ENCODE assay signal across 9 cellular contexts in genomic region chr1:210293191-210293607, GRCh38. TPM values are rescaled to one million over a fixed set of nuclear protein-coding genes. Genes with fewer than 3 reads are reported as not detected.
DNase-seq lines count a peak whose midpoint lies in the region; ATAC-seq and TF ChIP-seq lines count a peak whose summit lies in the region.
"Had no signal": no experiment of that assay in that cellular context is flagged by ENCODE, and none has a peak within 500 bp of the region (broad histone marks: within the 10 kb centered on the region; RNA-seq: fewer than 3 reads in every experiment).

No MANE protein-coding gene starts in this region.

- H3K4me3 ChIP-seq in CD4-positive, alpha-beta memory T cell (ENCODE audit: low read length in 2 of 2): no peak overlapping the region
- peak overlapping the region in 10 of 12 donors; percentile 35 to 60 (median 54) for H3K4me3 ChIP-seq in heart left ventricle

- H3K9me3 Mint-ChIP-seq in CD4-positive, alpha-beta memory T cell: no peaks in the 10 kb centered on the region

- TF ChIP-seq POLR2A in heart left ventricle (IDR thresholded peaks at IDR 0.05): no peak

- H3K4me1 Mint-ChIP-seq in CD4-positive, alpha-beta memory T cell: peaks cover 0 to 9% (median 4%) of the 10 kb centered on the region in 4 donors
- H3K4me1 Mint-ChIP-seq in T-helper 17 cell: peaks cover 3% of the 10 kb centered on the region

- peaks cover 34 to 49% of the 10 kb centered on the region in 2 donors for H3K27me3 Mint-ChIP-seq in CD4-positive, alpha-beta memory T cell
- peaks cover 65% of the 10 kb centered on the region for H3K27me3 Mint-ChIP-seq in T-helper 17 cell

- H3K27ac ChIP-seq in CD4-positive, alpha-beta memory T cell (ENCODE audit: low read depth, low read length): no peak overlapping the region
- H3K27ac ChIP-seq in heart left ventricle: peak overlapping the region in 11 of 12 donors; percentile 49 to 90 (median 76)

- H3K27me3 ChIP-seq in CD4-positive, alpha-beta memory T cell (ENCODE audit: insufficient read depth, low read length): peaks cover 19% of the 10 kb centered on the region
- H3K27me3 ChIP-seq in heart left ventricle: peaks cover 0 to 33% (median 0%) of the 10 kb centered on the region in 9 donors

- 28 to 67% (median 49%) methylated on average over 5 to 7 of the region's 7 CpGs for whole genome bisulfite sequencing in heart left ventricle, 4 donors

- H3K9me3 ChIP-seq in CD4-positive, alpha-beta memory T cell (ENCODE audit: control insufficient read depth in 1 of 2, low read length in 2 of 2): no peaks in the 10 kb centered on the region
- H3K9me3 ChIP-seq in T-helper 17 cell (ENCODE audit: control insufficient read depth, low read length, poor library complexity, severe bottlenecking) (peaks cover 2% of the 10 kb centered on the region), heart left ventricle (no peaks in the 10 kb centered on the region)

- peak overlapping the region in 5 of 8 donors; percentile 35 to 72 (median 61) for H3K4me3 Mint-ChIP-seq in CD4-positive, alpha-beta memory T cell
- H3K4me3 Mint-ChIP-seq in T-helper 17 cell: peak overlapping the region; percentile 73

- H3K4me1 ChIP-seq in CD4-positive, alpha-beta memory T cell (ENCODE audit: insufficient read depth, low read length): peaks cover 4% of the 10 kb centered on the region
- H3K4me1 ChIP-seq in heart left ventricle: peaks cover 0 to 47% (median 18%) of the 10 kb centered on the region in 12 donors

- ATAC-seq in T-helper 17 cell: no peak
- ATAC-seq in heart left ventricle: peak; percentile 51 to 84 (median 74)
- ATAC-seq in GM18868 (IDR thresholded peaks at IDR 0.05; ENCODE audit: unreplicated experiment): no peak
- no peak for ATAC-seq in HG03097 (IDR thresholded peaks at IDR 0.05; ENCODE audit: low FRiP score, unreplicated experiment)

- TF ChIP-seq CTCF in heart left ventricle (IDR thresholded peaks at IDR 0.05): no peak

- POLR2A ChIA-PET in CD4-positive, alpha-beta memory T cell (lab: Charles Lee; ENCODE audit: partially characterized antibody): no interaction called here

- no peak overlapping the region for H3K27ac Mint-ChIP-seq in CD4-positive, alpha-beta memory T cell
- H3K27ac Mint-ChIP-seq in T-helper 17 cell: no peak overlapping the region

- no peaks in the 10 kb centered on the region for H3K36me3 Mint-ChIP-seq in CD4-positive, alpha-beta memory T cell
- H3K36me3 Mint-ChIP-seq in T-helper 17 cell (ENCODE audit: low read depth): no peaks in the 10 kb centered on the region

- no peaks in the 10 kb centered on the region for H3K36me3 ChIP-seq in CD4-positive, alpha-beta memory T cell (ENCODE audit: insufficient read depth, low read length)
- no peaks in the 10 kb centered on the region for H3K36me3 ChIP-seq in heart left ventricle

- intact Hi-C loops in CD4-positive, alpha-beta memory T cell (cut with micrococcal nuclease): no loop called here
- intact Hi-C loops in heart left ventricle (cut with DNase I): loop anchor here in 6 of 10 donors (5.0 to 10.0 kb wide), 4 partner anchors 51 to 61 kb away; partner anchors contain the start of gene SERTAD4 (in 3 of the 6)
- intact Hi-C loops in posterior vena cava (cut with DNase I): loop anchor here in 1 of 2 donors (10.0 kb wide), 1 partner anchor 58 kb away; the partner anchor contains the start of gene SERTAD4

- CTCF ChIA-PET in CD4-positive, alpha-beta memory T cell (lab: Charles Lee; ENCODE audit: partially characterized antibody): interaction anchor here (1.0 to 1.2 kb wide), 2 partner anchors 10 to 18 kb away, joined by 3 to 5 read pairs; no protein-coding TSS in a partner anchor

- no peak for DNase-seq in CD4-positive, alpha-beta memory T cell
- no peak for DNase-seq in T-helper 17 cell
- DNase-seq in heart left ventricle: peak; percentile 72 to 84 (median 77)
- peak; percentile 92 for DNase-seq in posterior vena cava (ENCODE audit: low spot score)
- DNase-seq in middle frontal gyrus (ENCODE audit: extremely low spot score, low spot score): no peak
- no peak for DNase-seq in NOMO-1 treated with dmso at 0.1 percent for 144 hours (lab: John Stamatoyannopoulos, UW; ENCODE audit: unreplicated experiment)
- DNase-seq: effector CD8-positive, alpha-beta T cell had no signal

RNA-seq across cellular contexts. Expression of gene HHAT, which starts 35.5 kb away (rescaled TPM):
- total RNA-seq in CD4-positive, alpha-beta memory T cell: 1 to 10 TPM; 6.5 to 6.8 TPM
- polyA plus RNA-seq in CD4-positive, alpha-beta memory T cell: 1 to 10 TPM; 4.3 to 5.2 TPM
- total RNA-seq in T-helper 17 cell (1 to 10 TPM; 7.5 to 9.2 TPM), heart left ventricle (1 to 10 TPM; 1.1 to 4.7 (median 2.9) TPM), posterior vena cava (1 to 10 TPM; 1.5 to 1.7 TPM)
- polyA plus RNA-seq in heart left ventricle: 1 to 10 TPM in 1 of 2 donors, under 1 TPM in 1; 0.98 to 1.1 TPM

Comparison
In these comparisons a context has a peak if more than half of its experiments do, and no peak if none do; other contexts are left out.
1. DNase-seq: peak in heart left ventricle (5 of 5) and posterior vena cava (single experiment); none in CD4-positive, alpha-beta memory T cell (0 of 5), T-helper 17 cell (0 of 3), middle frontal gyrus (single experiment) and NOMO-1 treated with dmso at 0.1 percent for 144 hours (single experiment).
2. H3K4me3 ChIP-seq: peak in heart left ventricle (10 of 12); none in CD4-positive, alpha-beta memory T cell (0 of 2).
3. ATAC-seq: peak in heart left ventricle (4 of 4); none in T-helper 17 cell (single experiment), GM18868 (single experiment) and HG03097 (single experiment).